ENCODE assay signal across 11 cellular contexts in the genomic region with DNA sequence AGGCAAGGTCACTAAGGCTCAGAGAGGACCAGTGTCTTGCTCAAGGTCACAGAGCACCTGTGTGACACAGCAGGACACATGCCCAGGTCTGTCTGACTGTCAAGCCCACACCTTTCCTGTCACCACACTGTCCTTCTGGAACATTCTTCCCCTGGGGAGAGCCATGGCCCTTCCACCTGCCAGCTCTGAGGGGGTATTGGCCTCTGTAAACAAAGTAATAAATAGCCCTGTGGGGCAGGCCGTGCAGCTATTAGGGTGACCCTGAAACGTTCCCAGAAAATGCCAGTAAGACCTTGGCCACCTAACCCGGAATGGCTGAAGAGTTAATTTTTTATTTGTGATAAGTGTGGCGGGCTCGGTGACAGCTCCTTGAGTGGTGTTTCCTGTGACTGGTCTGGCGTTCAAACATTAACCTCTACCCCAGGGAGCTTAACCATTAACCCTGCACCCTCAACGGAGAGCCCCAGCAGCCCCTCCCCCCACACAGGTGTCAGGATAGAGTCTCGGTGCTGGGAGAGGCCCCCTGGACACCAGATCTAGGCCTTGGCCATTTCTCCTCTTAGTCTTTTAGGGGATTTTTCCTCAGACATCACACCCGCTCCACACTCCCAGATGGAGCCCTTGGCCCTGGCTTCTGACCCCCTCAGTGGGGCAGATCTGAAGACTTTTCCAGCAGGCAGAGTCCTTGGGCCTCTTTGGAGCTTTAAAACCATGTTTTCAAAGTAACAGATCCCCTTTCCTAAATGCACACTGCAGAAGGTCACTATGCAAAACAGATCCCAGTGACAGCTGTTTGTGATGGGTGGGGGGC. TPM values are rescaled to one million over a fixed set of nuclear protein-coding genes. Genes with fewer than 3 reads are reported as not detected.
DNase-seq lines count a peak whose midpoint lies in the region; ATAC-seq, FAIRE-seq and TF ChIP-seq lines count a peak whose summit lies in the region.
"Had no signal": no experiment of that assay in that cellular context is flagged by ENCODE, and none has a peak within 500 bp of the region (broad histone marks: within the 10 kb centered on the region; RNA-seq: fewer than 3 reads in every experiment).

No MANE protein-coding gene starts in this region.

- intact Hi-C loops in esophagus muscularis mucosa (cut with DNase I), result no loop called here
- intact Hi-C loops in activated T-helper 2 cell treated with anti-CD3 and anti-CD28 coated beads, Interferon-gamma antibody, Interleukin-2, Interleukin-4, amounts not matched to agents 10 μg/mL and 5 μg/mL and 100 μg/mL, durations not matched to agents 14 hours and 24 hours and 36 hours (cut with micrococcal nuclease), result no loop called here
- intact Hi-C loops in activated CD4-positive, alpha-beta memory T cell treated with anti-CD3 and anti-CD28 coated beads for 36 hours (cut with micrococcal nuclease), result no loop called here

- TF ChIP-seq CTCF in esophagus muscularis mucosa (IDR thresholded peaks at IDR 0.05), result no peak

- H3K4me3 Mint-ChIP-seq in stimulated activated naive B cell treated with anti-CD40 and anti-IgM and Interleukin-4, amounts not matched to agents 10 μg/mL and 1 μg/mL and 100 μg/mL, for 72 hours, result no peak overlapping the region
- no peak overlapping the region for H3K4me3 Mint-ChIP-seq in activated T-helper 2 cell treated with anti-CD3 and anti-CD28 coated beads, Interferon-gamma antibody, Interleukin-2, Interleukin-4, amounts not matched to agents 10 μg/mL and 5 μg/mL and 100 μg/mL, durations not matched to agents 14 hours and 24 hours and 36 hours (ENCODE audit: low read depth)
- no peak overlapping the region for H3K4me3 Mint-ChIP-seq in activated CD4-positive, alpha-beta memory T cell treated with anti-CD3 and anti-CD28 coated beads for 36 hours

- peaks cover 6 to 26% of the 10 kb centered on the region in 2 donors for H3K27me3 Mint-ChIP-seq in stimulated activated naive B cell treated with anti-CD40 and anti-IgM and Interleukin-4, amounts not matched to agents 10 μg/mL and 1 μg/mL and 100 μg/mL, for 72 hours
- peaks cover 1% of the 10 kb centered on the region for H3K27me3 Mint-ChIP-seq in activated T-helper 2 cell treated with anti-CD3 and anti-CD28 coated beads, Interferon-gamma antibody, Interleukin-2, Interleukin-4, amounts not matched to agents 10 μg/mL and 5 μg/mL and 100 μg/mL, durations not matched to agents 14 hours and 24 hours and 36 hours (ENCODE audit: low read depth)
- peaks cover 1% of the 10 kb centered on the region for H3K27me3 Mint-ChIP-seq in activated CD4-positive, alpha-beta memory T cell treated with anti-CD3 and anti-CD28 coated beads for 36 hours

- no peaks in the 10 kb centered on the region for H3K36me3 Mint-ChIP-seq in stimulated activated naive B cell treated with anti-CD40 and anti-IgM and Interleukin-4, amounts not matched to agents 10 μg/mL and 1 μg/mL and 100 μg/mL, for 72 hours
- no peaks in the 10 kb centered on the region for H3K36me3 Mint-ChIP-seq in activated T-helper 2 cell treated with anti-CD3 and anti-CD28 coated beads, Interferon-gamma antibody, Interleukin-2, Interleukin-4, amounts not matched to agents 10 μg/mL and 5 μg/mL and 100 μg/mL, durations not matched to agents 14 hours and 24 hours and 36 hours (ENCODE audit: low read depth)
- H3K36me3 Mint-ChIP-seq in activated CD4-positive, alpha-beta memory T cell treated with anti-CD3 and anti-CD28 coated beads for 36 hours, result no peaks in the 10 kb centered on the region

- peaks cover 0 to 8% of the 10 kb centered on the region in 2 donors for H3K4me1 Mint-ChIP-seq in stimulated activated naive B cell treated with anti-CD40 and anti-IgM and Interleukin-4, amounts not matched to agents 10 μg/mL and 1 μg/mL and 100 μg/mL, for 72 hours
- H3K4me1 Mint-ChIP-seq in activated T-helper 2 cell treated with anti-CD3 and anti-CD28 coated beads, Interferon-gamma antibody, Interleukin-2, Interleukin-4, amounts not matched to agents 10 μg/mL and 5 μg/mL and 100 μg/mL, durations not matched to agents 14 hours and 24 hours and 36 hours (ENCODE audit: low read depth), result no peaks in the 10 kb centered on the region
- H3K4me1 Mint-ChIP-seq in activated CD4-positive, alpha-beta memory T cell treated with anti-CD3 and anti-CD28 coated beads for 36 hours (ENCODE audit: low read depth), result no peaks in the 10 kb centered on the region

- peak; percentile 94 for FAIRE-seq in GM19239 (lab: Jason Lieb, UNC)

- H3K4me3 ChIP-seq in esophagus muscularis mucosa, result no peak overlapping the region

- no peak for TF ChIP-seq POLR2A in esophagus muscularis mucosa (IDR thresholded peaks at IDR 0.05; ENCODE audit: low read depth)

- WGBS in esophagus muscularis mucosa, result 66% methylated on average over 9 of the region's 9 CpGs

- no peaks in the 10 kb centered on the region for H3K9me3 ChIP-seq in esophagus muscularis mucosa

- H3K27me3 ChIP-seq in esophagus muscularis mucosa, result peaks cover 0 to 4% (median 0%) of the 10 kb centered on the region in 4 donors

- no peak for TF ChIP-seq EP300 in esophagus muscularis mucosa (IDR thresholded peaks at IDR 0.05)

- DNase-seq in GM19239 (ENCODE audit: insufficient read length, low spot score) (peak; percentile 62), esophagus muscularis mucosa (ENCODE audit: extremely low spot score) (peak; percentile 90), cortex of kidney (lab: John Stamatoyannopoulos, UW) (no peak)
- no peak for DNase-seq in stimulated activated naive B cell treated with anti-CD40 and anti-IgM and Interleukin-4, amounts not matched to agents 10 μg/mL and 1 μg/mL and 100 μg/mL, for 72 hours
- no peak for DNase-seq in activated T-helper 2 cell treated with anti-CD3 and anti-CD28 coated beads, Interferon-gamma antibody, Interleukin-2, Interleukin-4, amounts not matched to agents 10 μg/mL and 5 μg/mL and 100 μg/mL, durations not matched to agents 14 hours and 24 hours and 36 hours (ENCODE audit: low spot score)
- no peak for DNase-seq in activated CD4-positive, alpha-beta memory T cell treated with anti-CD3 and anti-CD28 coated beads for 36 hours
- no peak for DNase-seq in activated CD4-positive, alpha-beta T cell treated with anti-CD3 and anti-CD28 coated beads, Interleukin-2, amount 50 U/mL, for 48 hours
- DNase-seq: mesendoderm had no signal

- CTCF ChIA-PET in activated CD4-positive, alpha-beta memory T cell treated with anti-CD3 and anti-CD28 coated beads for 36 hours (lab: Charles Lee), result interaction anchor here (4.2 kb wide), 1 partner anchor 11 kb away, joined by 21 read pairs; no protein-coding TSS in a partner anchor

- POLR2A ChIA-PET in activated CD4-positive, alpha-beta memory T cell treated with anti-CD3 and anti-CD28 coated beads for 36 hours (lab: Charles Lee), result no interaction called here

- H3K36me3 ChIP-seq in esophagus muscularis mucosa, result no peaks in the 10 kb centered on the region

- H3K4me1 ChIP-seq in esophagus muscularis mucosa, result peaks cover 25 to 60% (median 30%) of the 10 kb centered on the region in 4 donors

- H3K27ac Mint-ChIP-seq in stimulated activated naive B cell treated with anti-CD40 and anti-IgM and Interleukin-4, amounts not matched to agents 10 μg/mL and 1 μg/mL and 100 μg/mL, for 72 hours, result no peak overlapping the region
- no peak overlapping the region for H3K27ac Mint-ChIP-seq in activated T-helper 2 cell treated with anti-CD3 and anti-CD28 coated beads, Interferon-gamma antibody, Interleukin-2, Interleukin-4, amounts not matched to agents 10 μg/mL and 5 μg/mL and 100 μg/mL, durations not matched to agents 14 hours and 24 hours and 36 hours
- H3K27ac Mint-ChIP-seq in activated CD4-positive, alpha-beta memory T cell treated with anti-CD3 and anti-CD28 coated beads for 36 hours, result no peak overlapping the region

- H3K27ac ChIP-seq in esophagus muscularis mucosa (replicated peaks in 1 of 4), result no peak overlapping the region

- no peaks in the 10 kb centered on the region for H3K9me3 Mint-ChIP-seq in stimulated activated naive B cell treated with anti-CD40 and anti-IgM and Interleukin-4, amounts not matched to agents 10 μg/mL and 1 μg/mL and 100 μg/mL, for 72 hours
- no peaks in the 10 kb centered on the region for H3K9me3 Mint-ChIP-seq in activated T-helper 2 cell treated with anti-CD3 and anti-CD28 coated beads, Interferon-gamma antibody, Interleukin-2, Interleukin-4, amounts not matched to agents 10 μg/mL and 5 μg/mL and 100 μg/mL, durations not matched to agents 14 hours and 24 hours and 36 hours
- H3K9me3 Mint-ChIP-seq in activated CD4-positive, alpha-beta memory T cell treated with anti-CD3 and anti-CD28 coated beads for 36 hours, result no peaks in the 10 kb centered on the region

- ATAC-seq in HG02973 (IDR thresholded peaks at IDR 0.05; ENCODE audit: unreplicated experiment), result peak; percentile 70
- peak; percentile 35 to 58 for ATAC-seq in stimulated activated naive B cell treated with anti-CD40 and anti-IgM and Interleukin-4, amounts not matched to agents 10 μg/mL and 1 μg/mL and 100 μg/mL, for 72 hours (replicated peaks)
- ATAC-seq: Panc1 had no signal

RNA-seq across cellular contexts. Expression of gene SCTR, which starts 36.6 kb away (rescaled TPM):
- total RNA-seq in esophagus muscularis mucosa, result not detected
- total RNA-seq in activated T-helper 2 cell treated with anti-CD3 and anti-CD28 coated beads, Interferon-gamma antibody, Interleukin-2, Interleukin-4, amounts not matched to agents 10 μg/mL and 5 μg/mL and 100 μg/mL, durations not matched to agents 14 hours and 24 hours and 36 hours, result not detected in 2 replicates
- not detected for total RNA-seq in activated CD4-positive, alpha-beta memory T cell treated with anti-CD3 and anti-CD28 coated beads for 36 hours
- total RNA-seq: HT1080 had no signal

RNA-seq across cellular contexts. Expression of gene TMEM37, which starts 56.0 kb away (rescaled TPM):
- total RNA-seq in esophagus muscularis mucosa, result 1 to 10 TPM; 1.7 to 2.8 (median 2.2) TPM
- 0.14 TPM in 1 of 2 replicates, not detected in the other for total RNA-seq in activated T-helper 2 cell treated with anti-CD3 and anti-CD28 coated beads, Interferon-gamma antibody, Interleukin-2, Interleukin-4, amounts not matched to agents 10 μg/mL and 5 μg/mL and 100 μg/mL, durations not matched to agents 14 hours and 24 hours and 36 hours
- total RNA-seq in activated CD4-positive, alpha-beta memory T cell treated with anti-CD3 and anti-CD28 coated beads for 36 hours, result not detected

RNA-seq across cellular contexts. Expression of gene CFAP221, which starts 56.6 kb away (rescaled TPM):
- total RNA-seq in esophagus muscularis mucosa, result under 1 TPM; 0.17 to 0.97 (median 0.29) TPM
- total RNA-seq in activated T-helper 2 cell treated with anti-CD3 and anti-CD28 coated beads, Interferon-gamma antibody, Interleukin-2, Interleukin-4, amounts not matched to agents 10 μg/mL and 5 μg/mL and 100 μg/mL, durations not matched to agents 14 hours and 24 hours and 36 hours, result not detected in 2 replicates
- total RNA-seq in activated CD4-positive, alpha-beta memory T cell treated with anti-CD3 and anti-CD28 coated beads for 36 hours, result not detected
- total RNA-seq: HT1080 had no signal

Comparison
In these comparisons a context has a peak if more than half of its experiments do, and no peak if none do; other contexts are left out.
1. DNase-seq: peak in GM19239 (single experiment) and esophagus muscularis mucosa (single experiment); none in stimulated activated naive B cell treated with anti-CD40 and anti-IgM and Interleukin-4, amounts not matched to agents 10 μg/mL and 1 μg/mL and 100 μg/mL, for 72 hours (single experiment), activated T-helper 2 cell treated with anti-CD3 and anti-CD28 coated beads, Interferon-gamma antibody, Interleukin-2, Interleukin-4, amounts not matched to agents 10 μg/mL and 5 μg/mL and 100 μg/mL, durations not matched to agents 14 hours and 24 hours and 36 hours (single experiment), activated CD4-positive, alpha-beta memory T cell treated with anti-CD3 and anti-CD28 coated beads for 36 hours (single experiment), cortex of kidney (single experiment) and activated CD4-positive, alpha-beta T cell treated with anti-CD3 and anti-CD28 coated beads, Interleukin-2, amount 50 U/mL, for 48 hours (0 of 2).